2 cellular contexts compared by ENCODE assay signal in genomic region chr16:83890359-83890758, GRCh38.
TF ChIP-seq lines count a peak whose summit lies in the region.

No MANE protein-coding gene starts in this region.

TF ChIP-seq in HepG2, 621 proteins besides CTCF, POLR2A, EP300 and RAD21:
- peak; percentile 98 for TF ChIP-seq ZNF12 (CRISPR knock-in tag; IDR thresholded peaks at IDR 0.05)
- TF ChIP-seq YY1 (IDR thresholded peaks at IDR 0.05; ENCODE audit: insufficient read depth, insufficient replicate concordance, low read depth, low read length), result no peak
- no peak for TF ChIP-seq ZNF616 (CRISPR knock-in tag; IDR thresholded peaks at IDR 0.05; ENCODE audit: low read depth)
- TF ChIP-seq HMG20A (CRISPR knock-in tag; IDR thresholded peaks at IDR 0.05; ENCODE audit: borderline replicate concordance), result no peak

TF ChIP-seq in K562, 482 proteins besides CTCF, POLR2A, EP300 and RAD21:
- peak; percentile 94 for TF ChIP-seq ZNF12 (CRISPR knock-in tag; IDR thresholded peaks at IDR 0.05)
- no peak for TF ChIP-seq ZBED1 (IDR thresholded peaks at IDR 0.05)
- no peak for TF ChIP-seq NFRKB (IDR thresholded peaks at IDR 0.05; ENCODE audit: low read depth)
